Comparison of ENCODE assay signal across 9 cellular contexts in the genomic region with DNA sequence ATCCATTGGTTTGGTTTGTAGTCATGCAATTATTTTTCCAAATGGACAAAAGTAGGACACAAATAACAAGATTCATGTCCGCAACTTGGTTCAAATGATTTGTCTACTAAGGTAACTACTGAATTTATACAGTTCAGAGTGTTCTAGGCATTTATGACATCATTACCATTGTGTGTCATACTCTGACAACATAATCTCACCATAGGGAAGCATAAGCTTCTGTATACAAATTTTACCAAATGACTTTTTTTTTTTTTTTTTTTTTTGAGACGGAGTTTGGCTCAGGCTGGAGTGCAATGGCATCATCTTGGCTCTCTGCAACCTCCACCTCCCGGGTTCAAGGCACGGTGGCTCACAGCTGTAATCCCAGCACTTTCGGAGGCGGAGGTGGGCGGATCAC. TPM values are rescaled to one million over a fixed set of nuclear protein-coding genes. Genes with fewer than 3 reads are reported as not detected.
"Had no signal": no experiment of that assay in that cellular context is flagged by ENCODE, and none has a peak within 500 bp of the region (broad histone marks: within the 10 kb centered on the region; RNA-seq: fewer than 3 reads in every experiment).

A gene with protein sequence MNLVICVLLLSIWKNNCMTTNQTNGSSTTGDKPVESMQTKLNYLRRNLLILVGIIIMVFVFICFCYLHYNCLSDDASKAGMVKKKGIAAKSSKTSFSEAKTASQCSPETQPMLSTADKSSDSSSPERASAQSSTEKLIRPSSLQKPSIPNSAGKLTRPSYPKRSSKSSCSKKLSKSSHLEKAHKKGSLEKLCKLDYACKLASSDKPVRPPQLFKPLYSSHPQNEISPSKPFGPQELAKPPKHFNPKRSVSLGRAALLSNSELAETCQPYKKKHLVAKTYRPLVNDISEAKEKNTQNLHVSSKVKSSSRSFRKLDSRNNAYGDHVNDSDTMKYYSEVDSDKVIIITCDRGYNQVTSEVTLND (minus strand): TSS at position 101 of the 400 bp plus-strand sequence. CDS start 25 bp downstream, at position 76.

- FAIRE-seq: G401.6, GM12878, GM12891, GM12892, GM18507, GM19239 had no signal

- H3K4me3 ChIP-seq: GM12878 had no signal

- DNase-seq: GDM1, GF-D8 had no signal

RNA-seq across cellular contexts. Expression of the gene that starts here (rescaled TPM):
- total RNA-seq: G401, GM12878 had no signal
- polyA plus RNA-seq: GM12878 had no signal
